14 cellular contexts compared by ENCODE assay signal in genomic region chr7:27243340-27244163, GRCh38. TPM values are rescaled to one million over a fixed set of nuclear protein-coding genes. Genes with fewer than 3 reads are reported as not detected.
A peak's percentile ranks its signal among the peaks of the same experiment; 100 is the strongest.
DNase-seq lines count a peak whose midpoint lies in the region; ATAC-seq and TF ChIP-seq lines count a peak whose summit lies in the region.
"Had no signal": no experiment of that assay in that cellular context is flagged by ENCODE, and none has a peak within 500 bp of the region (broad histone marks: within the 10 kb centered on the region; RNA-seq: fewer than 3 reads in every experiment).

No MANE protein-coding gene starts in this region.

- peaks cover 78% of the 10 kb centered on the region for H3K27me3 Mint-ChIP-seq in activated T-cell treated with anti-CD3 and anti-CD28 coated beads, Interleukin-2, amount 50 U/mL, for 72 hours (ENCODE audit: low read depth)

- H3K18ac ChIP-seq in mesenchymal stem cell (ENCODE audit: low read depth in 1 of 2, low read length in 2 of 2): no peak overlapping the region

- no peaks in the 10 kb centered on the region for H3K36me3 ChIP-seq in RWPE2 (ENCODE audit: low read depth)
- no peaks in the 10 kb centered on the region for H3K36me3 ChIP-seq in mesenchymal stem cell (ENCODE audit: control insufficient read depth in 1 of 2, insufficient read depth in 2 of 2, low read depth in 1 of 2, low read length in 2 of 2)
- H3K36me3 ChIP-seq in subcutaneous abdominal adipose tissue (ENCODE audit: control insufficient read depth in 5 of 5, insufficient read depth in 5 of 5, low read length in 5 of 5): no peaks in the 10 kb centered on the region
- H3K36me3 ChIP-seq: left lung had no signal

- H2BK120ac ChIP-seq in mesenchymal stem cell (ENCODE audit: low read depth, low read length): no peak overlapping the region

- H3K27ac Mint-ChIP-seq in activated T-cell treated with anti-CD3 and anti-CD28 coated beads, Interleukin-2, amount 50 U/mL, for 72 hours: peak overlapping the region; percentile 7
- peak overlapping the region in 1 of 2 donors; percentile 60 for H3K27ac Mint-ChIP-seq in activated naive CD4-positive, alpha-beta T cell treated with anti-CD3 and anti-CD28 coated beads, Interleukin-2, amount 50 U/mL, for 72 hours

- H3K27ac ChIP-seq in RWPE2 (ENCODE audit: poor library complexity, severe bottlenecking) (no peak overlapping the region), mesenchymal stem cell (ENCODE audit: low read length, poor library complexity, severe bottlenecking) (no peak overlapping the region), subcutaneous abdominal adipose tissue (ENCODE audit: low read depth, low read length) (no peak overlapping the region)
- H3K27ac ChIP-seq: HL-60, left lung had no signal

- peak overlapping the region in 1 of 2 experiments; percentile 46 for H3K23ac ChIP-seq in mesenchymal stem cell (ENCODE audit: low read length in 2 of 2)

- no peaks in the 10 kb centered on the region for H3K9me3 Mint-ChIP-seq in activated T-cell treated with anti-CD3 and anti-CD28 coated beads, Interleukin-2, amount 50 U/mL, for 72 hours
- H3K9me3 Mint-ChIP-seq in activated naive CD4-positive, alpha-beta T cell treated with anti-CD3 and anti-CD28 coated beads, Interleukin-2, amount 50 U/mL, for 72 hours: no peaks in the 10 kb centered on the region

- H2AK5ac ChIP-seq in mesenchymal stem cell (ENCODE audit: low read length, severe bottlenecking): no peak overlapping the region

- H3K4me1 Mint-ChIP-seq in activated T-cell treated with anti-CD3 and anti-CD28 coated beads, Interleukin-2, amount 50 U/mL, for 72 hours (ENCODE audit: low read depth): peaks cover 14% of the 10 kb centered on the region

- no peak overlapping the region for H4K91ac ChIP-seq in mesenchymal stem cell (ENCODE audit: low read length)

- peak in 1 of 2 donors; percentile 13 for DNase-seq in activated T-cell treated with anti-CD3 and anti-CD28 coated beads, Interleukin-2, amount 50 U/mL, for 72 hours
- DNase-seq in activated T-cell treated with anti-CD3 and anti-CD28 coated beads for 4 hours (no peak), RWPE2 (ENCODE audit: low spot score) (no peak), mesenchymal stem cell (no peak), GM03348 (ENCODE audit: low spot score) (no peak)
- DNase-seq in activated naive CD4-positive, alpha-beta T cell treated with anti-CD3 and anti-CD28 coated beads, Interleukin-2, amount 50 U/mL, for 72 hours (ENCODE audit: low spot score in 2 of 2): no peak
- DNase-seq: CD4-positive, CD25-positive, alpha-beta regulatory T cell; cerebellar nuclear complex; left lung; right cardiac atrium had no signal

- 3% methylated on average over 42 of the region's 43 CpGs for WGBS in mesenchymal stem cell

- no peak overlapping the region for H3K9ac ChIP-seq in mesenchymal stem cell (ENCODE audit: low read length)
- no peak overlapping the region for H3K9ac ChIP-seq in subcutaneous abdominal adipose tissue (ENCODE audit: low read length in 5 of 5)

- peak overlapping the region; percentile 66 for H3K4me2 ChIP-seq in mesenchymal stem cell (ENCODE audit: low read length, poor library complexity, severe bottlenecking)

- peak overlapping the region; percentile 54 to 66 for H3K4me3 Mint-ChIP-seq in activated T-cell treated with anti-CD3 and anti-CD28 coated beads, Interleukin-2, amount 50 U/mL, for 72 hours

- no peak overlapping the region for H4K8ac ChIP-seq in mesenchymal stem cell (ENCODE audit: low read length)

- H3K36me3 Mint-ChIP-seq in activated T-cell treated with anti-CD3 and anti-CD28 coated beads, Interleukin-2, amount 50 U/mL, for 72 hours (ENCODE audit: insufficient read depth in 2 of 2): peaks cover 0 to 3% of the 10 kb centered on the region in 2 donors
- H3K36me3 Mint-ChIP-seq in activated naive CD4-positive, alpha-beta T cell treated with anti-CD3 and anti-CD28 coated beads, Interleukin-2, amount 50 U/mL, for 72 hours: peaks cover 4 to 20% of the 10 kb centered on the region in 2 donors
- H3K36me3 Mint-ChIP-seq: CD4-positive, CD25-positive, alpha-beta regulatory T cell had no signal

- no peak overlapping the region for H3K14ac ChIP-seq in mesenchymal stem cell (ENCODE audit: low read length in 2 of 2)

- H3K4me3 ChIP-seq in RWPE2 (ENCODE audit: severe bottlenecking) (peak overlapping the region; percentile 33), mesenchymal stem cell (ENCODE audit: insufficient read depth in 1 of 2, low read depth in 1 of 2, low read length in 2 of 2) (peak overlapping the region in 1 of 2 experiments; percentile 72), subcutaneous abdominal adipose tissue (ENCODE audit: low read depth in 1 of 5, low read length in 5 of 5) (peak overlapping the region in 3 of 5 donors; percentile 8 to 47 (median 37))
- H3K4me3 ChIP-seq: left lung had no signal

- no peak overlapping the region for H2BK5ac ChIP-seq in mesenchymal stem cell (ENCODE audit: low read depth, low read length, poor library complexity, severe bottlenecking)

- peaks cover 53% of the 10 kb centered on the region for H3K27me3 ChIP-seq in RWPE2 (ENCODE audit: insufficient read depth, poor library complexity, severe bottlenecking)
- H3K27me3 ChIP-seq in mesenchymal stem cell (ENCODE audit: control insufficient read depth in 1 of 2, insufficient read depth in 1 of 2, low read length in 2 of 2): peaks cover 95 to 97% of the 10 kb centered on the region in 2 experiments
- peaks cover 91 to 98% (median 92%) of the 10 kb centered on the region in 5 donors for H3K27me3 ChIP-seq in subcutaneous abdominal adipose tissue (ENCODE audit: control insufficient read depth in 5 of 5, insufficient read depth in 4 of 5, low read length in 5 of 5)

- no peaks in the 10 kb centered on the region for H3K9me3 ChIP-seq in RWPE2 (ENCODE audit: severe bottlenecking)
- no peaks in the 10 kb centered on the region for H3K9me3 ChIP-seq in mesenchymal stem cell (ENCODE audit: control insufficient read depth, low read length)
- H3K9me3 ChIP-seq in subcutaneous abdominal adipose tissue (ENCODE audit: control insufficient read depth in 5 of 5, low read length in 5 of 5): peaks cover 0 to 2% (median 0%) of the 10 kb centered on the region in 5 donors
- H3K9me3 ChIP-seq: left lung had no signal

- no peak overlapping the region for H2BK12ac ChIP-seq in mesenchymal stem cell (ENCODE audit: low read length in 2 of 2)

- no peak overlapping the region for H2AFZ ChIP-seq in mesenchymal stem cell (ENCODE audit: low read depth, low read length)

- TF ChIP-seq CTCF in RWPE2 (IDR thresholded peaks at IDR 0.05; ENCODE audit: poor library complexity, severe bottlenecking): no peak

- H3K4me1 ChIP-seq in RWPE2 (ENCODE audit: insufficient read depth, poor library complexity, severe bottlenecking) (peaks cover under 1% of the 10 kb centered on the region), mesenchymal stem cell (ENCODE audit: control insufficient read depth, insufficient read depth, low read depth, low read length) (peaks cover 28% of the 10 kb centered on the region), subcutaneous abdominal adipose tissue (ENCODE audit: control insufficient read depth in 5 of 5, insufficient read depth in 5 of 5, low read length in 5 of 5) (peaks cover 0 to 46% (median 36%) of the 10 kb centered on the region in 5 donors)

- ATAC-seq in activated T-cell treated with anti-CD3 and anti-CD28 coated beads, Interleukin-2, amount 50 U/mL, for 72 hours (replicated peaks in 1 of 2): no peak
- ATAC-seq in RWPE2 (ENCODE audit: low read depth): no peak
- ATAC-seq in activated naive CD4-positive, alpha-beta T cell treated with anti-CD3 and anti-CD28 coated beads, Interleukin-2, amount 50 U/mL, for 72 hours: no peak
- ATAC-seq in HG02973 (IDR thresholded peaks at IDR 0.05; ENCODE audit: unreplicated experiment): no peak
- ATAC-seq: left lung, right cardiac atrium had no signal

- no peak overlapping the region for H2BK15ac ChIP-seq in mesenchymal stem cell (ENCODE audit: low read depth, poor library complexity, severe bottlenecking)

- H3K79me1 ChIP-seq in mesenchymal stem cell (replicated peaks; ENCODE audit: low read length, poor library complexity, severe bottlenecking): no peaks in the 10 kb centered on the region

- no peak overlapping the region for H3K4ac ChIP-seq in mesenchymal stem cell (ENCODE audit: low read depth in 1 of 2, low read length in 2 of 2)

RNA-seq across cellular contexts. Expression of gene EVX1, which starts 0.9 kb away (rescaled TPM):
- under 1 TPM in 1 of 2 donors, not detected in 1; 0.07 TPM for total RNA-seq in activated T-cell treated with anti-CD3 and anti-CD28 coated beads, Interleukin-2, amount 50 U/mL, for 72 hours
- polyA plus RNA-seq in mesenchymal stem cell (2013, experiment 1 of 2): not detected
- not detected for polyA plus RNA-seq in mesenchymal stem cell (2013, experiment 2 of 2)
- not detected for total RNA-seq in activated naive CD4-positive, alpha-beta T cell treated with anti-CD3 and anti-CD28 coated beads, Interleukin-2, amount 50 U/mL, for 72 hours
- total RNA-seq: CD4-positive, CD25-positive, alpha-beta regulatory T cell; fibroblast of villous mesenchyme; left lung; right cardiac atrium had no signal
- polyA plus RNA-seq: CD4-positive, CD25-positive, alpha-beta regulatory T cell had no signal

RNA-seq across cellular contexts. Expression of gene HOXA13, which starts 43.7 kb away (rescaled TPM):
- total RNA-seq in activated T-cell treated with anti-CD3 and anti-CD28 coated beads, Interleukin-2, amount 50 U/mL, for 72 hours: not detected
- polyA plus RNA-seq in mesenchymal stem cell (2013, experiment 1 of 2): not detected
- polyA plus RNA-seq in mesenchymal stem cell (2013, experiment 2 of 2): not detected
- not detected for total RNA-seq in activated naive CD4-positive, alpha-beta T cell treated with anti-CD3 and anti-CD28 coated beads, Interleukin-2, amount 50 U/mL, for 72 hours
- total RNA-seq: CD4-positive, CD25-positive, alpha-beta regulatory T cell; left lung; right cardiac atrium had no signal
- polyA plus RNA-seq: CD4-positive, CD25-positive, alpha-beta regulatory T cell; right cardiac atrium had no signal

RNA-seq across cellular contexts. Expression of gene HOXA11, which starts 58.5 kb away (rescaled TPM):
- under 1 TPM; 0.09 to 0.14 TPM for total RNA-seq in activated T-cell treated with anti-CD3 and anti-CD28 coated beads, Interleukin-2, amount 50 U/mL, for 72 hours
- polyA plus RNA-seq in mesenchymal stem cell (2013, experiment 1 of 2): 1.4 TPM
- polyA plus RNA-seq in mesenchymal stem cell (2013, experiment 2 of 2): 1.3 TPM
- total RNA-seq in activated naive CD4-positive, alpha-beta T cell treated with anti-CD3 and anti-CD28 coated beads, Interleukin-2, amount 50 U/mL, for 72 hours: not detected
- total RNA-seq: CD4-positive, CD25-positive, alpha-beta regulatory T cell; right cardiac atrium had no signal
- polyA plus RNA-seq: CD4-positive, CD25-positive, alpha-beta regulatory T cell; right cardiac atrium had no signal
